ENCODE assay signal across 1 cellular context in the genomic region with DNA sequence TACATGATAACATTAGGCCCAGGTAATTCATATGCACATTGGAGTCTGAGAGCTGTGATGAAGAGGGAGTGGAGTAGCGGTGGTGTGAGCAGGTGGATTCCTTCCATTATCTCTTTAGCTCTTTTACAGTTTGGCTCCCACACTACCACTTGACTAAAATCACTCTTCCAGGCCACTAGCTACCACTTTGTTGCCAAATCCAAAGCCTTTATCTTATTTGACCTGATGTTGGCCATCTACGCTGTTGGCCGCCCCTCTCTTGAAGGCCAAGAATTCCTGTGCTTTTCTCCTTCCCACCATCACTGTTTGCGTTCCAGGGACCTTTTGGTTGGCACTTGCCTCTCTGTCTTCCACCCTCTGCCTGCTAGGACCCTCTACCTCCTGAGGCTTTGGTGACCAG.
TF ChIP-seq lines count a peak whose summit lies in the region.

No MANE protein-coding gene starts in this region.

TF ChIP-seq in K562, 482 proteins besides CTCF, POLR2A, EP300 and RAD21 (continued from another document and continues in another):
- TF ChIP-seq, protein P1, sequence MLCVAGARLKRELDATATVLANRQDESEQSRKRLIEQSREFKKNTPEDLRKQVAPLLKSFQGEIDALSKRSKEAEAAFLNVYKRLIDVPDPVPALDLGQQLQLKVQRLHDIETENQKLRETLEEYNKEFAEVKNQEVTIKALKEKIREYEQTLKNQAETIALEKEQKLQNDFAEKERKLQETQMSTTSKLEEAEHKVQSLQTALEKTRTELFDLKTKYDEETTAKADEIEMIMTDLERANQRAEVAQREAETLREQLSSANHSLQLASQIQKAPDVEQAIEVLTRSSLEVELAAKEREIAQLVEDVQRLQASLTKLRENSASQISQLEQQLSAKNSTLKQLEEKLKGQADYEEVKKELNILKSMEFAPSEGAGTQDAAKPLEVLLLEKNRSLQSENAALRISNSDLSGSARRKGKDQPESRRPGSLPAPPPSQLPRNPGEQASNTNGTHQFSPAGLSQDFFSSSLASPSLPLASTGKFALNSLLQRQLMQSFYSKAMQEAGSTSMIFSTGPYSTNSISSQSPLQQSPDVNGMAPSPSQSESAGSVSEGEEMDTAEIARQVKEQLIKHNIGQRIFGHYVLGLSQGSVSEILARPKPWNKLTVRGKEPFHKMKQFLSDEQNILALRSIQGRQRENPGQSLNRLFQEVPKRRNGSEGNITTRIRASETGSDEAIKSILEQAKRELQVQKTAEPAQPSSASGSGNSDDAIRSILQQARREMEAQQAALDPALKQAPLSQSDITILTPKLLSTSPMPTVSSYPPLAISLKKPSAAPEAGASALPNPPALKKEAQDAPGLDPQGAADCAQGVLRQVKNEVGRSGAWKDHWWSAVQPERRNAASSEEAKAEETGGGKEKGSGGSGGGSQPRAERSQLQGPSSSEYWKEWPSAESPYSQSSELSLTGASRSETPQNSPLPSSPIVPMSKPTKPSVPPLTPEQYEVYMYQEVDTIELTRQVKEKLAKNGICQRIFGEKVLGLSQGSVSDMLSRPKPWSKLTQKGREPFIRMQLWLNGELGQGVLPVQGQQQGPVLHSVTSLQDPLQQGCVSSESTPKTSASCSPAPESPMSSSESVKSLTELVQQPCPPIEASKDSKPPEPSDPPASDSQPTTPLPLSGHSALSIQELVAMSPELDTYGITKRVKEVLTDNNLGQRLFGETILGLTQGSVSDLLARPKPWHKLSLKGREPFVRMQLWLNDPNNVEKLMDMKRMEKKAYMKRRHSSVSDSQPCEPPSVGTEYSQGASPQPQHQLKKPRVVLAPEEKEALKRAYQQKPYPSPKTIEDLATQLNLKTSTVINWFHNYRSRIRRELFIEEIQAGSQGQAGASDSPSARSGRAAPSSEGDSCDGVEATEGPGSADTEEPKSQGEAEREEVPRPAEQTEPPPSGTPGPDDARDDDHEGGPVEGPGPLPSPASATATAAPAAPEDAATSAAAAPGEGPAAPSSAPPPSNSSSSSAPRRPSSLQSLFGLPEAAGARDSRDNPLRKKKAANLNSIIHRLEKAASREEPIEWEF (CRISPR knock-in tag; IDR thresholded peaks at IDR 0.05) = no peak
- TF ChIP-seq, protein P2, sequence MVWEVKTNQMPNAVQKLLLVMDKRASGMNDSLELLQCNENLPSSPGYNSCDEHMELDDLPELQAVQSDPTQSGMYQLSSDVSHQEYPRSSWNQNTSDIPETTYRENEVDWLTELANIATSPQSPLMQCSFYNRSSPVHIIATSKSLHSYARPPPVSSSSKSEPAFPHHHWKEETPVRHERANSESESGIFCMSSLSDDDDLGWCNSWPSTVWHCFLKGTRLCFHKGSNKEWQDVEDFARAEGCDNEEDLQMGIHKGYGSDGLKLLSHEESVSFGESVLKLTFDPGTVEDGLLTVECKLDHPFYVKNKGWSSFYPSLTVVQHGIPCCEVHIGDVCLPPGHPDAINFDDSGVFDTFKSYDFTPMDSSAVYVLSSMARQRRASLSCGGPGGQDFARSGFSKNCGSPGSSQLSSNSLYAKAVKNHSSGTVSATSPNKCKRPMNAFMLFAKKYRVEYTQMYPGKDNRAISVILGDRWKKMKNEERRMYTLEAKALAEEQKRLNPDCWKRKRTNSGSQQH (CRISPR knock-in tag; IDR thresholded peaks at IDR 0.05) = no peak
- TF ChIP-seq TAL1 (IDR thresholded peaks at IDR 0.05) (peak; percentile 26; the same call in 1 of the 2 replicates), ARID1B (IDR thresholded peaks at IDR 0.05) (peak; percentile 36; the same call in 1 of the 2 replicates), NRF1 (conservative IDR thresholded peaks at IDR 0.05 in 1 of 2, IDR thresholded peaks at IDR 0.05 in 1 of 2) (no peak), YBX1 (IDR thresholded peaks at IDR 0.05) (no peak), FOXP1 (CRISPR knock-in tag; IDR thresholded peaks at IDR 0.05) (no peak), HNRNPH1 (optimal IDR thresholded peaks at IDR 0.05; ENCODE audit: low read depth, low read length) (no peak), KAT7 (CRISPR knock-in tag; IDR thresholded peaks at IDR 0.05; ENCODE audit: borderline replicate concordance) (no peak), TCF3 (CRISPR knock-in tag; IDR thresholded peaks at IDR 0.05) (peak; percentile 61), FOXJ2 (tag; IDR thresholded peaks at IDR 0.05) (no peak), BACH1 (tag; IDR thresholded peaks at IDR 0.05) (no peak), FIP1L1 (IDR thresholded peaks at IDR 0.05; ENCODE audit: low read depth, low read length, poor library complexity, severe bottlenecking) (no peak), POLR2AphosphoS2 (IDR thresholded peaks at IDR 0.05; ENCODE audit: low read length) (no peak), LCOR (CRISPR knock-in tag; IDR thresholded peaks at IDR 0.05) (0 out of 2 replicates have a peak, but pooled peaks have one; percentile 26), ZNF316 (IDR thresholded peaks at IDR 0.05) (no peak), BMI1 (IDR thresholded peaks at IDR 0.05; ENCODE audit: low read length) (no peak), ZNF695 (CRISPR knock-in tag; IDR thresholded peaks at IDR 0.05) (no peak), OTX1 (CRISPR knock-in tag; IDR thresholded peaks at IDR 0.05) (no peak), MTA1 (IDR thresholded peaks at IDR 0.05; ENCODE audit: borderline replicate concordance) (no peak), ZNF717 (CRISPR knock-in tag; IDR thresholded peaks at IDR 0.05) (no peak), MTA3 (IDR thresholded peaks at IDR 0.05; ENCODE audit: borderline replicate concordance) (no peak), SMARCC2 (IDR thresholded peaks at IDR 0.05; ENCODE audit: low read depth) (no peak), KHSRP (IDR thresholded peaks at IDR 0.05) (no peak), ZEB2 (IDR thresholded peaks at IDR 0.05) (no peak), TEAD4 (IDR thresholded peaks at IDR 0.05; ENCODE audit: low read length) (peak; percentile 46; the same call in 1 of the 2 replicates), TEAD4 (CRISPR knock-in tag; IDR thresholded peaks at IDR 0.05; ENCODE audit: borderline replicate concordance) (no peak), ZNF253 (CRISPR knock-in tag; conservative IDR thresholded peaks at IDR 0.05) (no peak), CHD2 (IDR thresholded peaks at IDR 0.05; ENCODE audit: low read depth, low read length) (no peak), TAF15 (IDR thresholded peaks at IDR 0.05; ENCODE audit: low read depth, low read length) (no peak)
- TF ChIP-seq, protein P3, sequence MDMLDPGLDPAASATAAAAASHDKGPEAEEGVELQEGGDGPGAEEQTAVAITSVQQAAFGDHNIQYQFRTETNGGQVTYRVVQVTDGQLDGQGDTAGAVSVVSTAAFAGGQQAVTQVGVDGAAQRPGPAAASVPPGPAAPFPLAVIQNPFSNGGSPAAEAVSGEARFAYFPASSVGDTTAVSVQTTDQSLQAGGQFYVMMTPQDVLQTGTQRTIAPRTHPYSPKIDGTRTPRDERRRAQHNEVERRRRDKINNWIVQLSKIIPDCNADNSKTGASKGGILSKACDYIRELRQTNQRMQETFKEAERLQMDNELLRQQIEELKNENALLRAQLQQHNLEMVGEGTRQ (CRISPR knock-in tag; IDR thresholded peaks at IDR 0.05) = no peak
- TF ChIP-seq, protein P4, sequence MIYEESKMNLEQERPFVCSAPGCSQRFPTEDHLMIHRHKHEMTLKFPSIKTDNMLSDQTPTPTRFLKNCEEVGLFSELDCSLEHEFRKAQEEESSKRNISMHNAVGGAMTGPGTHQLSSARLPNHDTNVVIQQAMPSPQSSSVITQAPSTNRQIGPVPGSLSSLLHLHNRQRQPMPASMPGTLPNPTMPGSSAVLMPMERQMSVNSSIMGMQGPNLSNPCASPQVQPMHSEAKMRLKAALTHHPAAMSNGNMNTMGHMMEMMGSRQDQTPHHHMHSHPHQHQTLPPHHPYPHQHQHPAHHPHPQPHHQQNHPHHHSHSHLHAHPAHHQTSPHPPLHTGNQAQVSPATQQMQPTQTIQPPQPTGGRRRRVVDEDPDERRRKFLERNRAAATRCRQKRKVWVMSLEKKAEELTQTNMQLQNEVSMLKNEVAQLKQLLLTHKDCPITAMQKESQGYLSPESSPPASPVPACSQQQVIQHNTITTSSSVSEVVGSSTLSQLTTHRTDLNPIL (CRISPR knock-in tag; IDR thresholded peaks at IDR 0.05) = no peak
- TF ChIP-seq, protein P5, sequence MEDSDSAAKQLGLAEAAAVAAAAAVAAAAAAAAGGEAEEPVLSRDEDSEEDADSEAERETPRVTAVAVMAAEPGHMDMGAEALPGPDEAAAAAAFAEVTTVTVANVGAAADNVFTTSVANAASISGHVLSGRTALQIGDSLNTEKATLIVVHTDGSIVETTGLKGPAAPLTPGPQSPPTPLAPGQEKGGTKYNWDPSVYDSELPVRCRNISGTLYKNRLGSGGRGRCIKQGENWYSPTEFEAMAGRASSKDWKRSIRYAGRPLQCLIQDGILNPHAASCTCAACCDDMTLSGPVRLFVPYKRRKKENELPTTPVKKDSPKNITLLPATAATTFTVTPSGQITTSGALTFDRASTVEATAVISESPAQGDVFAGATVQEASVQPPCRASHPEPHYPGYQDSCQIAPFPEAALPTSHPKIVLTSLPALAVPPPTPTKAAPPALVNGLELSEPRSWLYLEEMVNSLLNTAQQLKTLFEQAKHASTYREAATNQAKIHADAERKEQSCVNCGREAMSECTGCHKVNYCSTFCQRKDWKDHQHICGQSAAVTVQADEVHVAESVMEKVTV (CRISPR knock-in tag; IDR thresholded peaks at IDR 0.05) = no peak
- TF ChIP-seq, protein P6, sequence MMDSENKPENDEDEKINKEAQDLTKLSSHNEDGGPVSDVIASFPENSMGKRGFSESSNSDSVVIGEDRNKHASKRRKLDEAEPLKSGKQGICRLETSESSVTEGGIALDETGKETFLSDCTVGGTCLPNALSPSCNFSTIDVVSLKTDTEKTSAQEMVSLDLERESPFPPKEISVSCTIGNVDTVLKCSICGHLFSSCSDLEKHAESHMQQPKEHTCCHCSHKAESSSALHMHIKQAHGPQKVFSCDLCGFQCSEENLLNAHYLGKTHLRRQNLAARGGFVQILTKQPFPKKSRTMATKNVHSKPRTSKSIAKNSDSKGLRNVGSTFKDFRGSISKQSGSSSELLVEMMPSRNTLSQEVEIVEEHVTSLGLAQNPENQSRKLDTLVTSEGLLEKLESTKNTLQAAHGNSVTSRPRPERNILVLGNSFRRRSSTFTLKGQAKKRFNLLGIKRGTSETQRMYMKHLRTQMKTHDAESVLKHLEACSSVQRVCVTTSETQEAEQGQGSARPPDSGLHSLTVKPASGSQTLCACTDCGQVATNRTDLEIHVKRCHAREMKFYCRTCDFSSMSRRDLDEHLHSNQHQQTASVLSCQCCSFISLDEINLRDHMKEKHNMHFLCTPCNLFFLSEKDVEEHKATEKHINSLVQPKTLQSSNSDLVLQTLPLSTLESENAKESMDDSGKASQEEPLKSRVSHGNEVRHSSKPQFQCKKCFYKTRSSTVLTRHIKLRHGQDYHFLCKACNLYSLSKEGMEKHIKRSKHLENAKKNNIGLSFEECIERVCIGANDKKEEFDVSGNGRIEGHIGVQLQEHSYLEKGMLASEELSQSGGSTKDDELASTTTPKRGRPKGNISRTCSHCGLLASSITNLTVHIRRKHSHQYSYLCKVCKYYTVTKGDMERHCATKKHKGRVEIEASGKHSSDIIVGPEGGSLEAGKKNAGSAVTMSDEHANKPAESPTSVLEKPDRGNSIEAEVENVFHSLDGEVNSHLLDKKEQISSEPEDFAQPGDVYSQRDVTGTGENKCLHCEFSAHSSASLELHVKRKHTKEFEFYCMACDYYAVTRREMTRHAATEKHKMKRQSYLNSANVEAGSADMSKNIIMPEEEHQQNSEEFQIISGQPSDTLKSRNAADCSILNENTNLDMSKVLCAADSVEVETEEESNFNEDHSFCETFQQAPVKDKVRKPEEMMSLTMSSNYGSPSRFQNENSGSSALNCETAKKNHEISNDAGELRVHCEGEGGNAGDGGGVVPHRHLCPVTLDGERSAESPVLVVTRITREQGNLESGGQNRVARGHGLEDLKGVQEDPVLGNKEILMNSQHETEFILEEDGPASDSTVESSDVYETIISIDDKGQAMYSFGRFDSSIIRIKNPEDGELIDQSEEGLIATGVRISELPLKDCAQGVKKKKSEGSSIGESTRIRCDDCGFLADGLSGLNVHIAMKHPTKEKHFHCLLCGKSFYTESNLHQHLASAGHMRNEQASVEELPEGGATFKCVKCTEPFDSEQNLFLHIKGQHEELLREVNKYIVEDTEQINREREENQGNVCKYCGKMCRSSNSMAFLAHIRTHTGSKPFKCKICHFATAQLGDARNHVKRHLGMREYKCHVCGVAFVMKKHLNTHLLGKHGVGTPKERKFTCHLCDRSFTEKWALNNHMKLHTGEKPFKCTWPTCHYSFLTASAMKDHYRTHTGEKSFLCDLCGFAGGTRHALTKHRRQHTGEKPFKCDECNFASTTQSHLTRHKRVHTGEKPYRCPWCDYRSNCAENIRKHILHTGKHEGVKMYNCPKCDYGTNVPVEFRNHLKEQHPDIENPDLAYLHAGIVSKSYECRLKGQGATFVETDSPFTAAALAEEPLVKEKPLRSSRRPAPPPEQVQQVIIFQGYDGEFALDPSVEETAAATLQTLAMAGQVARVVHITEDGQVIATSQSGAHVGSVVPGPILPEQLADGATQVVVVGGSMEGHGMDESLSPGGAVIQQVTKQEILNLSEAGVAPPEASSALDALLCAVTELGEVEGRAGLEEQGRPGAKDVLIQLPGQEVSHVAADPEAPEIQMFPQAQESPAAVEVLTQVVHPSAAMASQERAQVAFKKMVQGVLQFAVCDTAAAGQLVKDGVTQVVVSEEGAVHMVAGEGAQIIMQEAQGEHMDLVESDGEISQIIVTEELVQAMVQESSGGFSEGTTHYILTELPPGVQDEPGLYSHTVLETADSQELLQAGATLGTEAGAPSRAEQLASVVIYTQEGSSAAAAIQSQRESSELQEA (IDR thresholded peaks at IDR 0.05; ENCODE audit: low read depth) = no peak
- TF ChIP-seq, protein P7, sequence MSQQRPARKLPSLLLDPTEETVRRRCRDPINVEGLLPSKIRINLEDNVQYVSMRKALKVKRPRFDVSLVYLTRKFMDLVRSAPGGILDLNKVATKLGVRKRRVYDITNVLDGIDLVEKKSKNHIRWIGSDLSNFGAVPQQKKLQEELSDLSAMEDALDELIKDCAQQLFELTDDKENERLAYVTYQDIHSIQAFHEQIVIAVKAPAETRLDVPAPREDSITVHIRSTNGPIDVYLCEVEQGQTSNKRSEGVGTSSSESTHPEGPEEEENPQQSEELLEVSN (IDR thresholded peaks at IDR 0.05; ENCODE audit: borderline replicate concordance in 1 of 2, extremely low read depth in 1 of 2, insufficient read depth in 1 of 2, insufficient read length in 1 of 2, low read depth in 1 of 2, low read length in 1 of 2, poor library complexity in 1 of 2, severe bottlenecking in 1 of 2) = no peak
- TF ChIP-seq, protein P8, sequence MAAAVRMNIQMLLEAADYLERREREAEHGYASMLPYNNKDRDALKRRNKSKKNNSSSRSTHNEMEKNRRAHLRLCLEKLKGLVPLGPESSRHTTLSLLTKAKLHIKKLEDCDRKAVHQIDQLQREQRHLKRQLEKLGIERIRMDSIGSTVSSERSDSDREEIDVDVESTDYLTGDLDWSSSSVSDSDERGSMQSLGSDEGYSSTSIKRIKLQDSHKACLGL (CRISPR knock-in tag; IDR thresholded peaks at IDR 0.05; ENCODE audit: borderline replicate concordance, poor library complexity, severe bottlenecking) = no peak
